7 cellular contexts compared by ENCODE assay signal in genomic region chr18:36296591-36297418, GRCh38. TPM values are rescaled to one million over a fixed set of nuclear protein-coding genes. Genes with fewer than 3 reads are reported as not detected.
DNase-seq lines count a peak whose midpoint lies in the region; TF ChIP-seq lines count a peak whose summit lies in the region.

No MANE protein-coding gene starts in this region.

- POLR2A ChIA-PET in GM10248 (lab: Yijun Ruan, JAX), result no interaction called here

- no peak overlapping the region for H3K4ac ChIP-seq in neuronal stem cell (ENCODE audit: low read length)

- no CpG with 5 or more reads among the region's 50 CpGs for WGBS in neuronal stem cell (ENCODE audit: extremely low coverage in 2 of 2, insufficient read length in 2 of 2, insufficient replicate concordance in 1 of 2), 2 donors

- peaks cover 0 to 15% of the 10 kb centered on the region in 2 donors for H3K9me3 ChIP-seq in neuronal stem cell (replicated peaks in 1 of 2; ENCODE audit: control insufficient read depth in 2 of 2, insufficient read depth in 1 of 2, low read depth in 1 of 2, low read length in 2 of 2)

- peak overlapping the region; percentile 91 for H3K18ac ChIP-seq in neuronal stem cell (ENCODE audit: low read length)

- H3K4me3 ChIP-seq in neuronal stem cell (ENCODE audit: low read length in 2 of 2), result peak overlapping the region; percentile 80 to 88

- CTCF ChIA-PET in GM10248 (lab: Yijun Ruan, JAX), result interaction anchor here (0.9 to 5.8 kb wide), 3 partner anchors 12 to 201 kb away, joined by 3 to 36 read pairs (median 3); no protein-coding TSS in a partner anchor
- CTCF ChIA-PET in activated naive CD4-positive, alpha-beta T cell treated with anti-CD3 and anti-CD28 coated beads, Interleukin-2, amount 10 ng/mL, durations not matched to agents 7 days and 5 days (lab: Charles Lee), result no interaction called here

- peaks cover 0 to 13% of the 10 kb centered on the region in 2 donors for H3K36me3 ChIP-seq in neuronal stem cell (replicated peaks in 1 of 2; ENCODE audit: control insufficient read depth in 2 of 2, insufficient read depth in 2 of 2, low read length in 2 of 2)

- H2AK5ac ChIP-seq in neuronal stem cell (ENCODE audit: low read depth, low read length), result no peak overlapping the region

- H3K4me3 Mint-ChIP-seq in activated naive CD4-positive, alpha-beta T cell treated with anti-CD3 and anti-CD28 coated beads, Interleukin-2, amount 10 ng/mL, durations not matched to agents 7 days and 5 days, result no peak overlapping the region

- H3K27ac ChIP-seq in neuronal stem cell (replicated peaks; ENCODE audit: low read length), result peak overlapping the region; percentile 65

- peaks cover under 1% of the 10 kb centered on the region for H3K79me1 ChIP-seq in neuronal stem cell (ENCODE audit: low read depth, low read length)

- H3K23ac ChIP-seq in neuronal stem cell (ENCODE audit: low read depth, low read length, poor library complexity), result peak overlapping the region; percentile 69

- peak overlapping the region; percentile 79 for H3K4me2 ChIP-seq in neuronal stem cell (ENCODE audit: insufficient read depth, low read length, poor library complexity, severe bottlenecking)

- peak overlapping the region; percentile 92 for H3K14ac ChIP-seq in neuronal stem cell (ENCODE audit: low read length)

- H3K4me1 Mint-ChIP-seq in activated naive CD4-positive, alpha-beta T cell treated with anti-CD3 and anti-CD28 coated beads, Interleukin-2, amount 10 ng/mL, durations not matched to agents 7 days and 5 days, result no peaks in the 10 kb centered on the region

- H3K9ac ChIP-seq in neuronal stem cell (ENCODE audit: low read depth, low read length, poor library complexity), result peak overlapping the region; percentile 72

- H4K8ac ChIP-seq in neuronal stem cell (ENCODE audit: low read depth, low read length), result no peak overlapping the region

- H3K9me3 Mint-ChIP-seq in activated naive CD4-positive, alpha-beta T cell treated with anti-CD3 and anti-CD28 coated beads, Interleukin-2, amount 10 ng/mL, durations not matched to agents 7 days and 5 days, result no peaks in the 10 kb centered on the region

- peak overlapping the region; percentile 68 for H2BK5ac ChIP-seq in neuronal stem cell (ENCODE audit: low read length)

- H2BK120ac ChIP-seq in neuronal stem cell (ENCODE audit: low read depth, low read length), result peak overlapping the region; percentile 83

- no peak overlapping the region for H3K27ac Mint-ChIP-seq in activated naive CD4-positive, alpha-beta T cell treated with anti-CD3 and anti-CD28 coated beads, Interleukin-2, amount 10 ng/mL, durations not matched to agents 7 days and 5 days

- peak overlapping the region; percentile 97 for H2AFZ ChIP-seq in neuronal stem cell (ENCODE audit: low read length)

- TF ChIP-seq CTCF in GM10248 (IDR thresholded peaks at IDR 0.05; ENCODE audit: control extremely low read depth, extremely low read depth, low read depth, missing control alignments), result peak; percentile 55

- H3K4me1 ChIP-seq in neuronal stem cell (ENCODE audit: control insufficient read depth in 2 of 2, insufficient read depth in 1 of 2, low read depth in 1 of 2, low read length in 2 of 2), result peaks cover 8 to 9% of the 10 kb centered on the region in 2 donors

- peaks cover 41% of the 10 kb centered on the region for H3K27me3 Mint-ChIP-seq in activated naive CD4-positive, alpha-beta T cell treated with anti-CD3 and anti-CD28 coated beads, Interleukin-2, amount 10 ng/mL, durations not matched to agents 7 days and 5 days

- peaks cover 2% of the 10 kb centered on the region for H3K36me3 Mint-ChIP-seq in activated naive CD4-positive, alpha-beta T cell treated with anti-CD3 and anti-CD28 coated beads, Interleukin-2, amount 10 ng/mL, durations not matched to agents 7 days and 5 days

- peaks cover 0 to 5% (median 4%) of the 10 kb centered on the region in 3 experiments for H3K27me3 ChIP-seq in neuronal stem cell (ENCODE audit: control insufficient read depth in 3 of 3, insufficient read depth in 3 of 3, low read depth in 1 of 3, low read length in 3 of 3)

- H4K91ac ChIP-seq in neuronal stem cell (ENCODE audit: low read depth, low read length, poor library complexity), result no peak overlapping the region

- H2BK15ac ChIP-seq in neuronal stem cell (ENCODE audit: low read length), result peak overlapping the region; percentile 68

- no peak overlapping the region for H2BK12ac ChIP-seq in neuronal stem cell (ENCODE audit: low read length)

- DNase-seq in GM10248 (ENCODE audit: extremely low spot score) (peak; percentile 44), HCEC 1CT (peak; percentile 73), NCI-H1694 treated with DMSO at 0.1 percent for 48 hours (lab: John Stamatoyannopoulos, UW) (peak; percentile 73), germinal center (ENCODE audit: low spot score) (peak; percentile 24), neuronal stem cell (ENCODE audit: low spot score) (peak; percentile 59), AML-193 (lab: John Stamatoyannopoulos, UW) (no peak)
- DNase-seq in activated naive CD4-positive, alpha-beta T cell treated with anti-CD3 and anti-CD28 coated beads, Interleukin-2, amount 10 ng/mL, durations not matched to agents 7 days and 5 days, result peak; percentile 22

RNA-seq across cellular contexts. Expression of gene FHOD3, which starts 0.7 kb away (rescaled TPM):
- 32.6 TPM for polyA plus RNA-seq in neuronal stem cell (2013, experiment 1 of 2)
- polyA plus RNA-seq in neuronal stem cell (2013, experiment 2 of 2), result 31.7 TPM

Comparison
In these comparisons a context has a peak if more than half of its experiments do, and no peak if none do; other contexts are left out.
1. DNase-seq: peak in GM10248 (single experiment), HCEC 1CT (single experiment), NCI-H1694 treated with DMSO at 0.1 percent for 48 hours (single experiment), activated naive CD4-positive, alpha-beta T cell treated with anti-CD3 and anti-CD28 coated beads, Interleukin-2, amount 10 ng/mL, durations not matched to agents 7 days and 5 days (single experiment), germinal center (single experiment) and neuronal stem cell (single experiment); none in AML-193 (0 of 2).